In genomic region chr3:124035463-124036121, GRCh38 we compare ENCODE assay signal across 28 cellular contexts. TPM values are rescaled to one million over a fixed set of nuclear protein-coding genes. Genes with fewer than 3 reads are reported as not detected.
A peak's percentile ranks its signal among the peaks of the same experiment; 100 is the strongest.
DNase-seq lines count a peak whose midpoint lies in the region; ATAC-seq, FAIRE-seq and TF ChIP-seq lines count a peak whose summit lies in the region.
"Had no signal": no experiment of that assay in that cellular context is flagged by ENCODE, and none has a peak within 500 bp of the region (broad histone marks: within the 10 kb centered on the region; RNA-seq: fewer than 3 reads in every experiment).

No MANE protein-coding gene starts in this region.

- no peak for ATAC-seq in CD4-positive, alpha-beta T cell (ENCODE audit: poor library complexity)
- ATAC-seq in pancreas (peak in 3 of 4 donors; percentile 7 to 55 (median 13)), GM18505 (IDR thresholded peaks at IDR 0.05; ENCODE audit: unreplicated experiment) (no peak)
- ATAC-seq: effector memory CD8-positive, alpha-beta T cell; GM12878; heart right ventricle; lower lobe of right lung had no signal

- intact Hi-C loops in CD4-positive, alpha-beta T cell (cut with DNase I, micrococcal nuclease) = no loop called here
- intact Hi-C loops in adrenal gland (cut with DNase I) (no loop called here), pancreas (cut with DNase I) (no loop called here)

- no peak overlapping the region for H3K27ac ChIP-seq in CD4-positive, alpha-beta T cell (ENCODE audit: low read depth, low read length)
- H3K27ac ChIP-seq in adrenal gland = no peak overlapping the region
- no peak overlapping the region for H3K27ac ChIP-seq in liver (ENCODE audit: low read depth in 1 of 2, low read length in 2 of 2)
- no peak overlapping the region for H3K27ac ChIP-seq in pancreas
- H3K27ac ChIP-seq: heart right ventricle, lower lobe of right lung, skin epidermis had no signal

- H3K36me3 ChIP-seq in adrenal gland (replicated peaks in 1 of 2) (no peaks in the 10 kb centered on the region), liver (ENCODE audit: control insufficient read depth in 4 of 4, insufficient read depth in 3 of 4, low read depth in 1 of 4, low read length in 3 of 4) (no peaks in the 10 kb centered on the region), pancreas (no peaks in the 10 kb centered on the region)
- H3K36me3 ChIP-seq: HAP-1, heart right ventricle, lower lobe of right lung had no signal

- no peaks in the 10 kb centered on the region for H3K9me3 ChIP-seq in CD4-positive, alpha-beta T cell (ENCODE audit: control insufficient read depth, low read length)
- H3K9me3 ChIP-seq in adrenal gland (replicated peaks in 1 of 3) = no peaks in the 10 kb centered on the region
- no peaks in the 10 kb centered on the region for H3K9me3 ChIP-seq in liver (ENCODE audit: control insufficient read depth in 4 of 4, low read length in 3 of 4)
- H3K9me3 ChIP-seq in pancreas = no peaks in the 10 kb centered on the region
- H3K9me3 ChIP-seq: HAP-1 had no signal

- peaks cover 84% of the 10 kb centered on the region for H3K27me3 ChIP-seq in CD4-positive, alpha-beta T cell (ENCODE audit: control insufficient read depth, insufficient read depth, low read length)
- H3K27me3 ChIP-seq in adrenal gland = no peaks in the 10 kb centered on the region
- peaks cover 0 to 7% (median 0%) of the 10 kb centered on the region in 4 donors for H3K27me3 ChIP-seq in liver (ENCODE audit: control insufficient read depth in 4 of 4, insufficient read depth in 4 of 4, low read length in 3 of 4)
- H3K27me3 ChIP-seq in pancreas = no peaks in the 10 kb centered on the region

- H3K4me1 ChIP-seq in adrenal gland (replicated peaks in 1 of 2) (peaks cover 0 to 15% of the 10 kb centered on the region in 2 donors), liver (ENCODE audit: control insufficient read depth in 4 of 4, insufficient read depth in 4 of 4, low read length in 3 of 4) (peaks cover 2 to 15% (median 9%) of the 10 kb centered on the region in 4 donors), pancreas (peaks cover 0 to 4% (median 0%) of the 10 kb centered on the region in 3 donors)

- no peaks in the 10 kb centered on the region for H3K9me3 Mint-ChIP-seq in CD4-positive, alpha-beta T cell
- H3K9me3 Mint-ChIP-seq: effector memory CD8-positive, alpha-beta T cell had no signal

- peak overlapping the region; percentile 54 for H3K4me3 Mint-ChIP-seq in CD4-positive, alpha-beta T cell

- H3K27ac Mint-ChIP-seq in CD4-positive, alpha-beta T cell = no peak overlapping the region
- H3K27ac Mint-ChIP-seq: CD14-positive monocyte; effector memory CD8-positive, alpha-beta T cell had no signal

- no peak overlapping the region for H3K9ac ChIP-seq in liver (ENCODE audit: low read depth in 1 of 2, low read length in 2 of 2)

- no peak for FAIRE-seq in pancreas (lab: Jason Lieb, UNC)
- FAIRE-seq: GM12878 had no signal

- POLR2A ChIA-PET in CD4-positive, alpha-beta T cell (lab: Charles Lee) = no interaction called here

- CTCF ChIA-PET in CD4-positive, alpha-beta T cell (lab: Charles Lee) = no interaction called here

- H3K4me3 ChIP-seq in adrenal gland = no peak overlapping the region
- no peak overlapping the region for H3K4me3 ChIP-seq in liver (ENCODE audit: low read depth in 1 of 3, low read length in 3 of 3)
- H3K4me3 ChIP-seq in pancreas = no peak overlapping the region
- H3K4me3 ChIP-seq: GM12878, HAP-1 had no signal

- TF ChIP-seq RAD21 in liver (IDR thresholded peaks at IDR 0.05) = no peak

- no peak for DNase-seq in CD4-positive, alpha-beta T cell
- DNase-seq in adrenal gland (peak in 5 of 7 donors; percentile 23 to 61 (median 47)), pancreas (peak in 2 of 6 donors; percentile 12 to 15), activated gamma-delta T cell treated with Interleukin-2 at 50 U/mL for 16 hours (no peak)
- DNase-seq in stimulated activated CD4-positive, alpha-beta T cell treated with anti-CD3 and anti-CD28 coated beads, Interleukin-4, amount 100 ng/mL, for 1 hour = no peak
- no peak for DNase-seq in activated CD4-positive, alpha-beta T cell treated with anti-CD3 and anti-CD28 coated beads for 4 hours
- DNase-seq: amniotic stem cell; DMS153; effector memory CD8-positive, alpha-beta T cell; GF-D8; heart right ventricle; lower lobe of right lung; NCI-H1436; NCI-H774; OCI-M1; SIG-M5; stimulated activated CD4-positive, alpha-beta T cell treated with anti-CD3 and anti-CD28 coated beads, Interleukin-4, amount 100 ng/mL, for 24 hours; T-helper 9 cell had no signal

- H3K36me3 Mint-ChIP-seq in CD4-positive, alpha-beta T cell (ENCODE audit: low read depth) = no peaks in the 10 kb centered on the region

- WGBS in adrenal gland, 4 donors = 45 to 67% (median 53%) methylated on average over 1 of the region's 1 CpG
- 79% methylated on average over 1 of the region's 1 CpG for WGBS in liver
- 36 to 40% methylated on average over 1 of the region's 1 CpG for whole genome bisulfite sequencing in pancreas, 2 donors

- H3K27me3 Mint-ChIP-seq in CD4-positive, alpha-beta T cell = peaks cover 23% of the 10 kb centered on the region

- TF ChIP-seq POLR2A in adrenal gland (IDR thresholded peaks at IDR 0.05) = peak in 1 of 2 donors; percentile 27
- TF ChIP-seq POLR2A in GM18505 (IDR thresholded peaks at IDR 0.05; ENCODE audit: borderline replicate concordance, extremely low read depth, insufficient read depth, insufficient read length) = no peak

- no peak for TF ChIP-seq CTCF in CD4-positive, alpha-beta T cell (IDR thresholded peaks at IDR 0.05)
- TF ChIP-seq CTCF in adrenal gland (IDR thresholded peaks at IDR 0.05) (no peak), liver (IDR thresholded peaks at IDR 0.05; ENCODE audit: low read depth, low read length, missing input control) (no peak), pancreas (IDR thresholded peaks at IDR 0.05) (no peak)

- peaks cover 17% of the 10 kb centered on the region for H3K4me1 Mint-ChIP-seq in CD4-positive, alpha-beta T cell (ENCODE audit: low read depth)

TF ChIP-seq in liver, 16 proteins besides CTCF, POLR2A, EP300 and RAD21:
- peak in 1 of 2 donors; percentile 19 for TF ChIP-seq RXRA (IDR thresholded peaks at IDR 0.05)
- TF ChIP-seq NR2F2 (IDR thresholded peaks at IDR 0.05) = peak; percentile 52
- TF ChIP-seq HNF4A (conservative IDR thresholded peaks at IDR 0.05) = peak; percentile 5 to 15
- no peak for TF ChIP-seq GABPA (IDR thresholded peaks at IDR 0.05 in 1 of 2, conservative IDR thresholded peaks at IDR 0.05 in 1 of 2)

RNA-seq across cellular contexts. Expression of gene KALRN, which starts 2.4 kb away (rescaled TPM):
- 1 to 10 TPM; 1.3 to 1.6 TPM for total RNA-seq in CD4-positive, alpha-beta T cell
- total RNA-seq in adrenal gland = 10 to 100 TPM; 26.6 to 96.3 (median 51.4) TPM
- polyA plus RNA-seq in adrenal gland = 10 to 100 TPM; 12.7 to 44.2 (median 15.3) TPM
- total RNA-seq in liver = 10 to 100 TPM; 15.7 to 37.6 TPM
- polyA plus RNA-seq in liver = 1 to 10 TPM; 7.6 to 8.2 TPM
- total RNA-seq in pancreas = 10 to 100 TPM; 12.8 to 24.2 (median 14.3) TPM
- 1 to 10 TPM; 5.3 to 9.7 TPM for polyA plus RNA-seq in pancreas
- polyA plus RNA-seq: CD14-positive monocyte had no signal

RNA-seq across cellular contexts. Expression of gene ROPN1, which starts 43.7 kb away (rescaled TPM):
- total RNA-seq in CD4-positive, alpha-beta T cell = not detected
- total RNA-seq in adrenal gland (not detected), liver (not detected), pancreas (not detected)
- polyA plus RNA-seq in adrenal gland (not detected), liver (not detected), pancreas (not detected)
- total RNA-seq: activated CD8-positive, alpha-beta memory T cell treated with anti-CD3 and anti-CD28 coated beads for 36 hours; cerebellum; GM12878; lower lobe of right lung; MCF 10A; pulmonary artery endothelial cell had no signal
- polyA plus RNA-seq: CD14-positive monocyte, GM12878 had no signal

Comparison
In these comparisons a context has a peak if more than half of its experiments do, and no peak if none do; other contexts are left out.
1. ATAC-seq: peak in pancreas (3 of 4); none in CD4-positive, alpha-beta T cell (single experiment) and GM18505 (single experiment).
2. DNase-seq: peak in adrenal gland (5 of 7); none in CD4-positive, alpha-beta T cell (0 of 10), stimulated activated CD4-positive, alpha-beta T cell treated with anti-CD3 and anti-CD28 coated beads, Interleukin-4, amount 100 ng/mL, for 1 hour (single experiment), activated gamma-delta T cell treated with Interleukin-2 at 50 U/mL for 16 hours (single experiment) and activated CD4-positive, alpha-beta T cell treated with anti-CD3 and anti-CD28 coated beads for 4 hours (0 of 2).
3. RNA of gene KALRN, which starts 2.4 kb away (total RNA-seq): 26.6 to 96.3 TPM in adrenal gland, 15.7 to 37.6 TPM in liver and 12.8 to 24.2 TPM in pancreas; 1.3 to 1.6 TPM in CD4-positive, alpha-beta T cell; every median in the first group is over 4 times any median in the second.